Comparison of ENCODE assay signal across 30 cellular contexts in the genomic region with DNA sequence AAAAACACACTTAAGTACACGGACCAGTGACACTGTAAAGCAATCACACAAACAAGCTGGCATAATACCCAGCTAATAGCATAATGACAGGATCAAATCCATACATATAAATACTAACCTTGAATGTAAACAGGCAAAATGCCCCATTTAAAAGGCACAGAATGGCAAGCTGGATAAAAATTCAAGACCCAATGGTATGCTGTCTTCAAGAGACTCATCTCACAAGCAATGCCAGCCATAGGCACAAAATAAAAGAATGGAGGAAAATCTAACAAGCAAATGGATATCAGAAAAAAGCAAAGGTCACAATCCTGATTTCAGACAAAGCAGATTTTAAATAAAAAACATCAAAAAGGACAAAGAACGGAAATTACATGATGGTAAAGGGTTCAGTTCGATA.
"Had no signal": no experiment of that assay in that cellular context is flagged by ENCODE, and none has a peak within 500 bp of the region (broad histone marks: within the 10 kb centered on the region; RNA-seq: fewer than 3 reads in every experiment).

No MANE protein-coding gene starts in this region.

- H3K27ac ChIP-seq: ascending aorta, cardiac muscle cell, VCaP had no signal

- ATAC-seq: activated CD8-positive, alpha-beta T cell treated with anti-CD3 and anti-CD28 coated beads for 36 hours; activated naive CD4-positive, alpha-beta T cell treated with anti-CD3 and anti-CD28 coated beads, Interleukin-2, amount 50 U/mL, for 72 hours; activated T-cell treated with anti-CD3 and anti-CD28 coated beads, Interleukin-2, amount 50 U/mL, for 4 hours; activated T-cell treated with anti-CD3 and anti-CD28 coated beads, Interleukin-2, amount 50 U/mL, for 72 hours; activated T-helper 17 cell treated with anti-CD3 and anti-CD28 coated beads, Interleukin-2, amount 50 U/mL, for 72 hours had no signal

- DNase-seq: activated B cell treated with CpG ODN at 0.5 μM for 24 hours; activated CD4-positive, alpha-beta memory T cell treated with anti-CD3 and anti-CD28 coated beads for 36 hours; activated CD4-positive, alpha-beta T cell treated with anti-CD3 and anti-CD28 coated beads for 4 hours; activated CD4-positive, alpha-beta T cell treated with anti-CD3 and anti-CD28 coated beads, Interleukin-2, amount 10 ng/mL, durations not matched to agents 24 days and 14 days; activated CD4-positive, alpha-beta T cell treated with anti-CD3 and anti-CD28 coated beads, Interleukin-2, amount 50 U/mL, for 1 hour; activated CD4-positive, alpha-beta T cell treated with anti-CD3 and anti-CD28 coated beads, Interleukin-2, amount 50 U/mL, for 4 hours; activated CD4-positive, CD25-positive, alpha-beta regulatory T cell treated with anti-CD3 and anti-CD28 coated beads, Interleukin-2, amount 50 U/mL, for 72 hours; activated CD8-positive, alpha-beta memory T cell treated with anti-CD3 and anti-CD28 coated beads, Interleukin-2, amount 50 U/mL, for 4 hours; activated CD8-positive, alpha-beta T cell treated with anti-CD3 and anti-CD28 coated beads for 36 hours; activated effector memory CD4-positive, alpha-beta T cell treated with anti-CD3 and anti-CD28 coated beads, Interleukin-2, amount 50 U/mL, for 16 hours; activated gamma-delta T cell treated with Interleukin-2 at 50 U/mL for 16 hours; activated naive CD4-positive, alpha-beta T cell; activated naive CD4-positive, alpha-beta T cell treated with anti-CD3 and anti-CD28 coated beads for 36 hours; activated naive CD4-positive, alpha-beta T cell treated with anti-CD3 and anti-CD28 coated beads, Interleukin-2, amount 50 U/mL, for 16 hours; activated naive CD8-positive, alpha-beta T cell treated with anti-CD3 and anti-CD28 coated beads for 36 hours; activated T-cell treated with anti-CD3 and anti-CD28 coated beads for 4 hours; activated T-cell treated with anti-CD3 and anti-CD28 coated beads, Interleukin-2, amount 50 U/mL, for 1 hour; activated T-cell treated with anti-CD3 and anti-CD28 coated beads, Interleukin-2, amount 50 U/mL, for 4 hours; activated T-cell treated with anti-CD3 and anti-CD28 coated beads, Interleukin-2, amount 50 U/mL, for 72 hours; amygdala; anterior cingulate cortex; caudate nucleus; cerebellar nuclear complex; T-helper 2 cell; T-helper 9 cell had no signal
